In genomic region chr10:113520606-113521481, GRCh38 we compare ENCODE assay signal across 8 cellular contexts. TPM values are rescaled to one million over a fixed set of nuclear protein-coding genes. Genes with fewer than 3 reads are reported as not detected.
DNase-seq lines count a peak whose midpoint lies in the region; ATAC-seq, FAIRE-seq and TF ChIP-seq lines count a peak whose summit lies in the region.

No MANE protein-coding gene starts in this region.

- no peaks in the 10 kb centered on the region for H3K9me3 Mint-ChIP-seq in stimulated activated memory B cell treated with anti-CD40 and anti-IgM and Interleukin-4, amounts not matched to agents 10 μg/mL and 1 μg/mL and 100 μg/mL, for 72 hours

- peaks cover 35% of the 10 kb centered on the region for H3K27me3 Mint-ChIP-seq in stimulated activated memory B cell treated with anti-CD40 and anti-IgM and Interleukin-4, amounts not matched to agents 10 μg/mL and 1 μg/mL and 100 μg/mL, for 72 hours

- H3K9me3 ChIP-seq in K562 (replicated peaks; ENCODE audit: control insufficient read depth, insufficient read depth, low read depth, low read length) (no peaks in the 10 kb centered on the region), iPS DF 6.9 (ENCODE audit: control insufficient read depth, insufficient read depth, low read length) (no peaks in the 10 kb centered on the region), spleen (no peaks in the 10 kb centered on the region)

- H3K4me3 ChIP-seq in K562 (no peak overlapping the region), iPS DF 6.9 (ENCODE audit: low read length) (no peak overlapping the region), spleen (no peak overlapping the region)

- H3K27ac Mint-ChIP-seq in stimulated activated memory B cell treated with anti-CD40 and anti-IgM and Interleukin-4, amounts not matched to agents 10 μg/mL and 1 μg/mL and 100 μg/mL, for 72 hours: no peak overlapping the region

- H3K9me1 ChIP-seq in K562 (ENCODE audit: control insufficient read depth, insufficient read depth, low read length): no peaks in the 10 kb centered on the region

- no peak overlapping the region for H2AFZ ChIP-seq in K562 (ENCODE audit: low read depth, low read length)

- 0 out of 2 replicates have a peak, but pooled peaks cover 2% of the 10 kb centered on the region for H4K20me1 ChIP-seq in K562 (replicated peaks; ENCODE audit: control insufficient read depth, insufficient read depth, low read length)

- TF ChIP-seq CTCF in K562 (IDR thresholded peaks at IDR 0.05 in 2 of 3, conservative IDR thresholded peaks at IDR 0.05 in 1 of 3; ENCODE audit: insufficient read depth in 2 of 3, low read depth in 1 of 3, low read length in 3 of 3) (peak; percentile 84 to 89 (median 84)), spleen (IDR thresholded peaks at IDR 0.05 in 8 of 11, conservative IDR thresholded peaks at IDR 0.05 in 3 of 11) (peak in 10 of 11 experiments; percentile 56 to 82 (median 74))

- FAIRE-seq in K562 (lab: Jason Lieb, UNC): peak; percentile 83

- ATAC-seq in GM18861 (IDR thresholded peaks at IDR 0.05; ENCODE audit: unreplicated experiment): peak; percentile 51
- peak; percentile 71 for ATAC-seq in HG03460 (IDR thresholded peaks at IDR 0.05; ENCODE audit: unreplicated experiment)
- peak; percentile 87 for ATAC-seq in K562
- no peak for ATAC-seq in stimulated activated memory B cell treated with anti-CD40 and anti-IgM and Interleukin-4, amounts not matched to agents 10 μg/mL and 1 μg/mL and 100 μg/mL, for 72 hours

- H3K79me2 ChIP-seq in K562 (ENCODE audit: control insufficient read depth, insufficient read depth, low read length): no peaks in the 10 kb centered on the region

- no TSS peak for BruUV-seq in K562 (replicated peaks; lab: Mats Ljungman, UMichigan)

- H3K4me2 ChIP-seq in K562 (ENCODE audit: insufficient read depth, low read length): no peak overlapping the region

- in situ Hi-C loops in K562 (cut with MboI): no loop called here

- H3K4me1 Mint-ChIP-seq in stimulated activated memory B cell treated with anti-CD40 and anti-IgM and Interleukin-4, amounts not matched to agents 10 μg/mL and 1 μg/mL and 100 μg/mL, for 72 hours: no peaks in the 10 kb centered on the region

- TF ChIP-seq POLR2A in K562 (conservative IDR thresholded peaks at IDR 0.05) (no peak), spleen (IDR thresholded peaks at IDR 0.05) (no peak)

- H3K36me3 ChIP-seq in K562 (ENCODE audit: control insufficient read depth, insufficient read depth, low read length) (no peaks in the 10 kb centered on the region), iPS DF 6.9 (ENCODE audit: control insufficient read depth, insufficient read depth, low read length) (no peaks in the 10 kb centered on the region), spleen (no peaks in the 10 kb centered on the region)

- no peak overlapping the region for H3K27ac ChIP-seq in K562 (ENCODE audit: extremely low read depth, low read depth, low read length)
- H3K27ac ChIP-seq in iPS DF 6.9 (ENCODE audit: low read length): no peak overlapping the region
- H3K27ac ChIP-seq in spleen: no peak overlapping the region

- CTCF ChIA-PET in K562 (lab: Yijun Ruan, JAX; ENCODE audit: low intra/inter-chr PET ratio): interaction anchor here (0.6 to 1.4 kb wide), 2 partner anchors 42 to 1052 kb away, joined by 3 read pairs; no protein-coding TSS in a partner anchor

- H3K27me3 ChIP-seq in K562 (ENCODE audit: control insufficient read depth in 2 of 2, insufficient read depth in 2 of 2, low read length in 2 of 2) (peaks cover 0 to 8% of the 10 kb centered on the region in 2 experiments; a peak in 2 of 5 replicates), iPS DF 6.9 (ENCODE audit: control insufficient read depth, insufficient read depth, low read length) (no peaks in the 10 kb centered on the region), spleen (replicated peaks in 1 of 7) (peaks cover 0 to 18% (median 0%) of the 10 kb centered on the region in 7 donors)

- peak; percentile 56 to 69 for TF ChIP-seq RAD21 in K562 (CRISPR knock-in tag; conservative IDR thresholded peaks at IDR 0.05 in 1 of 2, IDR thresholded peaks at IDR 0.05 in 1 of 2)

- intact Hi-C loops in K562 (cut with micrococcal nuclease) (loop anchor here (1.0 to 5.0 kb wide), 2 partner anchors 42 to 69 kb away; no protein-coding TSS in a partner anchor), spleen (cut with DNase I; ENCODE audit: low total_unique reads) (no loop called here)

- no peak for TF ChIP-seq EP300 in K562 (IDR thresholded peaks at IDR 0.05; ENCODE audit: low read length)

- POLR2A ChIA-PET in K562 (lab: Yijun Ruan, JAX): interaction anchor here (0.7 to 0.8 kb wide), 2 partner anchors 826 to 1032 kb away, joined by 3 read pairs; no protein-coding TSS in a partner anchor

- 0% methylated on average over 6 of the region's 8 CpGs for WGBS in K562 (ENCODE audit: insufficient coverage, low coverage, missing lambda C conversion rate)
- WGBS in iPS DF 6.9 (ENCODE audit: insufficient coverage, insufficient read length): no CpG with 5 or more reads among the region's 8 CpGs
- WGBS in spleen, 5 donors: 52 to 60% (median 59%) methylated on average over 8 of the region's 8 CpGs

- peak; percentile 31 for DNase-seq in COLO668 (lab: John Stamatoyannopoulos, UW; ENCODE audit: unreplicated experiment)
- DNase-seq in NOMO-1 treated with dmso at 0.1 percent for 144 hours (lab: John Stamatoyannopoulos, UW; ENCODE audit: unreplicated experiment): peak; percentile 23
- peak; percentile 46 to 62 (median 56) for DNase-seq in K562 (ENCODE audit: extremely low read depth in 1 of 4, low spot score in 3 of 4)
- DNase-seq in iPS DF 6.9 (ENCODE audit: low read depth, low spot score): peak; percentile 47
- DNase-seq in spleen: no peak

- H3K9ac ChIP-seq in K562 (ENCODE audit: insufficient read depth in 1 of 2, low read depth in 2 of 2, low read length in 2 of 2): no peak overlapping the region

- H3K4me3 Mint-ChIP-seq in stimulated activated memory B cell treated with anti-CD40 and anti-IgM and Interleukin-4, amounts not matched to agents 10 μg/mL and 1 μg/mL and 100 μg/mL, for 72 hours: no peak overlapping the region

- H3K4me1 ChIP-seq in K562 (replicated peaks in 1 of 2; ENCODE audit: control insufficient read depth in 2 of 2, insufficient read depth in 2 of 2, low read length in 2 of 2) (no peaks in the 10 kb centered on the region), iPS DF 6.9 (ENCODE audit: control insufficient read depth, insufficient read depth, low read length) (no peaks in the 10 kb centered on the region), spleen (peaks cover 0 to 8% (median 2%) of the 10 kb centered on the region in 6 donors)

- no peaks in the 10 kb centered on the region for H3K36me3 Mint-ChIP-seq in stimulated activated memory B cell treated with anti-CD40 and anti-IgM and Interleukin-4, amounts not matched to agents 10 μg/mL and 1 μg/mL and 100 μg/mL, for 72 hours

TF ChIP-seq in K562, 482 proteins besides CTCF, POLR2A, EP300 and RAD21 (continues in another document):
- no peak for TF ChIP-seq ZNF699 (CRISPR knock-in tag; IDR thresholded peaks at IDR 0.05; ENCODE audit: insufficient replicate concordance)
- TF ChIP-seq ZNF282 (CRISPR knock-in tag; IDR thresholded peaks at IDR 0.05): no peak
- TF ChIP-seq STAT5A (IDR thresholded peaks at IDR 0.05; ENCODE audit: borderline replicate concordance, low read length): no peak
- no peak for TF ChIP-seq NR3C1 (CRISPR knock-in tag; IDR thresholded peaks at IDR 0.05)
- TF ChIP-seq, protein P1, sequence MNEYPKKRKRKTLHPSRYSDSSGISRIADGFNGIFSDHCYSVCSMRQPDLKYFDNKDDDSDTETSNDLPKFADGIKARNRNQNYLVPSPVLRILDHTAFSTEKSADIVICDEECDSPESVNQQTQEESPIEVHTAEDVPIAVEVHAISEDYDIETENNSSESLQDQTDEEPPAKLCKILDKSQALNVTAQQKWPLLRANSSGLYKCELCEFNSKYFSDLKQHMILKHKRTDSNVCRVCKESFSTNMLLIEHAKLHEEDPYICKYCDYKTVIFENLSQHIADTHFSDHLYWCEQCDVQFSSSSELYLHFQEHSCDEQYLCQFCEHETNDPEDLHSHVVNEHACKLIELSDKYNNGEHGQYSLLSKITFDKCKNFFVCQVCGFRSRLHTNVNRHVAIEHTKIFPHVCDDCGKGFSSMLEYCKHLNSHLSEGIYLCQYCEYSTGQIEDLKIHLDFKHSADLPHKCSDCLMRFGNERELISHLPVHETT (CRISPR knock-in tag; conservative IDR thresholded peaks at IDR 0.05 in 1 of 2, IDR thresholded peaks at IDR 0.05 in 1 of 2): no peak
- peak; percentile 62; the same call in 1 of the 2 replicates for TF ChIP-seq KLF16 (IDR thresholded peaks at IDR 0.05)
- peak; percentile 58; the same call in 1 of the 2 replicates for TF ChIP-seq SMC3 (conservative IDR thresholded peaks at IDR 0.05; ENCODE audit: insufficient read depth, low read depth, low read length)
- no peak for TF ChIP-seq ZNF217 (CRISPR knock-in tag; IDR thresholded peaks at IDR 0.05)
- TF ChIP-seq ZBTB1 (CRISPR knock-in tag; IDR thresholded peaks at IDR 0.05; ENCODE audit: borderline replicate concordance, low read depth): no peak

RNA-seq across cellular contexts. Expression of gene HABP2, which starts 32.0 kb away (rescaled TPM):
- total RNA-seq in K562 (2011; cell fraction: chromatin; rRNA removed; ENCODE audit: low replicate concordance): not detected in 2 replicates
- total RNA-seq in K562 (2011; cell fraction: nucleolus; rRNA removed): not detected in 2 replicates
- not detected in 2 replicates for total RNA-seq in K562 (2011; cell fraction: nucleoplasm; rRNA removed)
- total RNA-seq in K562 (2014; rRNA removed) (not detected in 2 replicates), K562 (2014; rRNA removed; fragmentation: Illumina TruSeq; extraction: Trizol) (not detected in 2 replicates), K562 (2015; rRNA removed; fragmentation: Illumina TruSeq; extraction: Trizol) (not detected in 2 replicates), K562 (2021) (0.07 and 0.09 TPM in 2 replicates), spleen (not detected)
- polyA plus RNA-seq in K562 (2011; rRNA removed) (not detected in 2 replicates), K562 (2014; fragmentation: Illumina TruSeq; extraction: Trizol) (not detected in 2 replicates), K562 (2014; fragmentation: Nextera tagmentation; extraction: Ambion mirVana) (not detected), K562 (2014; rRNA removed) (0.05 TPM in 1 of 2 replicates, not detected in the other), spleen (not detected)
- not detected in 2 replicates for polyA plus RNA-seq in K562 (2011; cell fraction: cytosol; rRNA removed)
- not detected in 2 replicates for polyA plus RNA-seq in K562 (2011; cell fraction: nucleus; rRNA removed)
- polyA plus RNA-seq in K562 (2012): 0.03 TPM in 1 of 2 replicates, not detected in the other
- polyA minus RNA-seq in K562 (2011; rRNA and poly(A)+ RNA removed): not detected in 2 replicates
- not detected in 2 replicates for polyA minus RNA-seq in K562 (2011; cell fraction: cytosol; rRNA and poly(A)+ RNA removed)
- polyA minus RNA-seq in K562 (2011; cell fraction: nucleus; rRNA and poly(A)+ RNA removed): not detected in 2 replicates
